ENCODE assay signal across 9 cellular contexts in genomic region chr3:36540898-36541518, GRCh38.
DNase-seq lines count a peak whose midpoint lies in the region; ATAC-seq and TF ChIP-seq lines count a peak whose summit lies in the region.
"Had no signal": no experiment of that assay in that cellular context is flagged by ENCODE, and none has a peak within 500 bp of the region (broad histone marks: within the 10 kb centered on the region; RNA-seq: fewer than 3 reads in every experiment).

No MANE protein-coding gene starts in this region.

- no peak overlapping the region for H3K27ac Mint-ChIP-seq in brain

- no peak overlapping the region for H3K9ac ChIP-seq in Karpas-422 (ENCODE audit: low read length)

- intact Hi-C loops in mucosa of descending colon (cut with DNase I, micrococcal nuclease), result no loop called here

- no peak overlapping the region for H3K27ac ChIP-seq in Karpas-422 (ENCODE audit: low read length)
- H3K27ac ChIP-seq: epithelial cell of prostate had no signal

- no peak overlapping the region for H2AFZ ChIP-seq in Karpas-422 (ENCODE audit: low read length)

- peaks cover 0 to 7% (median 5%) of the 10 kb centered on the region in 5 experiments for H3K9me3 Mint-ChIP-seq in brain

- H3K36me3 ChIP-seq in Karpas-422 (ENCODE audit: insufficient read depth, low read length) (no peaks in the 10 kb centered on the region), mucosa of descending colon (ENCODE audit: low read depth) (no peaks in the 10 kb centered on the region)

- DNase-seq in EH (ENCODE audit: low read depth), result peak; percentile 65
- DNase-seq in Karpas-422, result peak; percentile 58
- peak in 1 of 3 donors; percentile 11 for DNase-seq in mucosa of descending colon
- DNase-seq in putamen (ENCODE audit: low spot score), result no peak

- H3K27me3 Mint-ChIP-seq in brain, result peaks cover 2% of the 10 kb centered on the region

- TF ChIP-seq CTCF in brain (conservative IDR thresholded peaks at IDR 0.05) (peak; percentile 42 to 68), mucosa of descending colon (IDR thresholded peaks at IDR 0.05) (peak; percentile 13)

- H3K4me1 Mint-ChIP-seq in brain, result peaks cover 8% of the 10 kb centered on the region

- no peaks in the 10 kb centered on the region for H3K9me2 ChIP-seq in Karpas-422 (replicated peaks; ENCODE audit: insufficient read depth, low read length)

- H3K4me3 Mint-ChIP-seq in brain, result no peak overlapping the region

- H3K4me2 ChIP-seq in Karpas-422 (ENCODE audit: low read depth, low read length, poor library complexity, severe bottlenecking), result no peak overlapping the region

- ATAC-seq in mucosa of descending colon (no peak), GM21786 (IDR thresholded peaks at IDR 0.05; ENCODE audit: unreplicated experiment) (no peak), HG02678 (IDR thresholded peaks at IDR 0.05; ENCODE audit: unreplicated experiment) (no peak), GM18861 (IDR thresholded peaks at IDR 0.05; ENCODE audit: unreplicated experiment) (no peak)

- H3K4me3 ChIP-seq in Karpas-422 (ENCODE audit: low read length) (no peak overlapping the region), mucosa of descending colon (no peak overlapping the region)

- no peaks in the 10 kb centered on the region for H4K20me1 ChIP-seq in Karpas-422 (ENCODE audit: insufficient read depth, low read depth, low read length)

- H3K79me2 ChIP-seq in Karpas-422 (ENCODE audit: low read length), result no peaks in the 10 kb centered on the region

- no peaks in the 10 kb centered on the region for H3K27me3 ChIP-seq in Karpas-422 (ENCODE audit: low read length)

- H3K4me1 ChIP-seq in Karpas-422 (ENCODE audit: low read length) (no peaks in the 10 kb centered on the region), mucosa of descending colon (ENCODE audit: low read depth) (no peaks in the 10 kb centered on the region)

- H3K9me3 ChIP-seq in Karpas-422 (ENCODE audit: low read length) (no peaks in the 10 kb centered on the region), mucosa of descending colon (no peaks in the 10 kb centered on the region)

- H3K36me3 Mint-ChIP-seq in brain, result no peaks in the 10 kb centered on the region
